Comparison of ENCODE assay signal across 8 cellular contexts in the genomic region with DNA sequence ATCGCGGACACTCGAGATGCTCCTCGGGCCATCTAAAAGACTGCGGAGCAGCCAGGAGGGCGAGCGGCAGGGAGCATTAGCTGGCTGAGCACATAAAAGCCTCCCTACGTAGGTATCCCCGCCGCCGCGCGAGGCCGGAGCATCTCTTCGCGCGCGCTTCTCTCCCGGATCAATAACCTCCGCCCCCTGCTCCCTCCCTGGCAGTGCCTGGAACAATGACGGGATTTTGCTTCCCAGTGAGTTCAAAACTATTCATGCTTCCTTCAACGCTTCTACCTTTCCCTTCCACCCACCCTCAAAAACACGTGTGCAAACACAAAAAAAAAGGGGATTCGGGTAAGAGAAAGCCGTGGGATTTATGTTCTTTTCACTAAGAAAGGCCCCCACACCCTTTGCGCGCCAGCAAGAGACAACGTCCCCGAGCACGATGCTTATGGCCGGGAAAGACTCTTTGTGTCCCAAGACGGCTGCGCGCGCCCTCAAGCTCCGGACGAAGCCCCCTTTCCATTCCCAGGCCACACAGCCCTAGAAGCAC. TPM values are rescaled to one million over a fixed set of nuclear protein-coding genes. Genes with fewer than 3 reads are reported as not detected.
DNase-seq lines count a peak whose midpoint lies in the region; ATAC-seq, FAIRE-seq and TF ChIP-seq lines count a peak whose summit lies in the region.

No MANE protein-coding gene starts in this region.

- peak overlapping the region; percentile 89 for H3K4me3 Mint-ChIP-seq in T-helper 1 cell treated with Interleukin-12 subunit alpha and Interleukin-12 subunit beta and Interleukin-4 antibody, amounts not matched to agents 30 μg/mL and 1 μg/mL, for 36 hours
- H3K4me3 Mint-ChIP-seq in brain = peak overlapping the region; percentile 95 to 99 (median 98)

- no peak for ATAC-seq in HG02678 (IDR thresholded peaks at IDR 0.05; ENCODE audit: unreplicated experiment)

- H3K9me3 ChIP-seq in small intestine (ENCODE audit: control insufficient read depth, low read depth) = peaks cover 2% of the 10 kb centered on the region

- peak overlapping the region; percentile 59 for H3K27ac Mint-ChIP-seq in T-helper 1 cell treated with Interleukin-12 subunit alpha and Interleukin-12 subunit beta and Interleukin-4 antibody, amounts not matched to agents 30 μg/mL and 1 μg/mL, for 36 hours
- peak overlapping the region; percentile 98 to 100 (median 99) for H3K27ac Mint-ChIP-seq in brain

- no peaks in the 10 kb centered on the region for H3K4me1 ChIP-seq in small intestine (ENCODE audit: control insufficient read depth in 2 of 2, insufficient read depth in 1 of 2, low read depth in 1 of 2, low read length in 1 of 2)

- H3K4me1 Mint-ChIP-seq in T-helper 1 cell treated with Interleukin-12 subunit alpha and Interleukin-12 subunit beta and Interleukin-4 antibody, amounts not matched to agents 30 μg/mL and 1 μg/mL, for 36 hours (ENCODE audit: low read depth) = peaks cover 21% of the 10 kb centered on the region
- H3K4me1 Mint-ChIP-seq in brain = peaks cover 31% of the 10 kb centered on the region

- H3K36me3 ChIP-seq in small intestine (ENCODE audit: control insufficient read depth in 2 of 2, insufficient read depth in 2 of 2, low read length in 2 of 2) = peaks cover 2 to 10% of the 10 kb centered on the region in 2 donors

- no peak for TF ChIP-seq CTCF in brain (conservative IDR thresholded peaks at IDR 0.05)

- peak overlapping the region; percentile 87 for H3K4me3 ChIP-seq in Jurkat, Clone E6-1 (ENCODE audit: low read length)
- peak overlapping the region; percentile 80 to 94 for H3K4me3 ChIP-seq in small intestine (ENCODE audit: low read depth in 1 of 2, low read length in 2 of 2)

- H3K36me3 Mint-ChIP-seq in T-helper 1 cell treated with Interleukin-12 subunit alpha and Interleukin-12 subunit beta and Interleukin-4 antibody, amounts not matched to agents 30 μg/mL and 1 μg/mL, for 36 hours (ENCODE audit: low read depth) = peaks cover 1% of the 10 kb centered on the region
- peaks cover 15% of the 10 kb centered on the region for H3K36me3 Mint-ChIP-seq in brain

- H3K27me3 Mint-ChIP-seq in T-helper 1 cell treated with Interleukin-12 subunit alpha and Interleukin-12 subunit beta and Interleukin-4 antibody, amounts not matched to agents 30 μg/mL and 1 μg/mL, for 36 hours (ENCODE audit: low read depth) = peaks cover 29% of the 10 kb centered on the region
- peaks cover 26% of the 10 kb centered on the region for H3K27me3 Mint-ChIP-seq in brain

- H3K9me3 Mint-ChIP-seq in T-helper 1 cell treated with Interleukin-12 subunit alpha and Interleukin-12 subunit beta and Interleukin-4 antibody, amounts not matched to agents 30 μg/mL and 1 μg/mL, for 36 hours = no peaks in the 10 kb centered on the region
- peaks cover 0 to 5% (median 3%) of the 10 kb centered on the region in 5 experiments for H3K9me3 Mint-ChIP-seq in brain

- FAIRE-seq in small intestine (lab: Jason Lieb, UNC) = no peak

- DNase-seq in DMS53 treated with DMSO at 0.1 percent for 48 hours (lab: John Stamatoyannopoulos, UW; ENCODE audit: unreplicated experiment) (peak; percentile 9), iPS-NIHi7 (ENCODE audit: extremely low spot score) (peak; percentile 54), small intestine (peak; percentile 75), GOT3 (lab: John Stamatoyannopoulos, UW) (no peak)
- DNase-seq in Jurkat, Clone E6-1 (ENCODE audit: low read depth, low spot score) = peak; percentile 19

- WGBS in small intestine, 3 donors = 1 to 2% (median 1%) methylated on average over 29 to 37 of the region's 37 CpGs

- peak overlapping the region; percentile 78 to 79 for H3K27ac ChIP-seq in small intestine (ENCODE audit: low read depth in 1 of 2, low read length in 1 of 2)

- H3K27me3 ChIP-seq in small intestine (ENCODE audit: control insufficient read depth in 2 of 2, insufficient read depth in 2 of 2, low read length in 2 of 2) = no peaks in the 10 kb centered on the region

RNA-seq across cellular contexts. Expression of a gene that starts 0.9 kb away (rescaled TPM):
- polyA plus RNA-seq in Jurkat, Clone E6-1 (2012; ENCODE audit: insufficient read depth, insufficient read length) = 218 TPM
- polyA plus RNA-seq in brain (ENCODE audit: insufficient read depth, low read depth, low replicate concordance) (172 TPM), small intestine (100 to 1,000 TPM; 115 to 185 (median 163) TPM)

RNA-seq across cellular contexts. Expression of a gene that starts 28.5 kb away (rescaled TPM):
- polyA plus RNA-seq in Jurkat, Clone E6-1 (2012; ENCODE audit: insufficient read depth, insufficient read length) = 940 TPM
- polyA plus RNA-seq in brain (ENCODE audit: insufficient read depth, low read depth, low replicate concordance) (3,999 TPM), small intestine (1,000 to 10,000 TPM; 1,011 to 2,335 (median 1,827) TPM)
